Comparison of ENCODE assay signal across 17 cellular contexts in genomic region chr15:85810075-85810474, GRCh38.
"Had no signal": no experiment of that assay in that cellular context is flagged by ENCODE, and none has a peak within 500 bp of the region (broad histone marks: within the 10 kb centered on the region; RNA-seq: fewer than 3 reads in every experiment).

No MANE protein-coding gene starts in this region.

- H3K36me3 Mint-ChIP-seq: activated naive CD4-positive, alpha-beta T cell treated with anti-CD3 and anti-CD28 coated beads, Interleukin-2, amount 50 U/mL, for 72 hours; memory B cell had no signal

- H3K4me3 Mint-ChIP-seq: activated T-helper 1 cell treated with anti-CD3 and anti-CD28 coated beads, Interleukin-12 subunit alpha, Interleukin-12 subunit beta, Interleukin-2, Interleukin-4 antibody, amounts not matched to agents 30 ng/mL and 10 ng/mL and 1 ng/mL, durations not matched to agents 14 hours and 24 hours and 36 hours; memory B cell; T-helper 2 cell treated with Interferon-gamma antibody and Interleukin-4, amounts not matched to agents 5 μg/mL and 100 μg/mL, for 36 hours had no signal

- ATAC-seq: activated naive CD4-positive, alpha-beta T cell treated with anti-CD3 and anti-CD28 coated beads, Interleukin-2, amount 50 U/mL, for 72 hours; left ventricle myocardium superior had no signal

- H3K9me3 ChIP-seq: prostate gland, right atrium auricular region, tibial artery had no signal

- H3K4me1 ChIP-seq: prostate gland, right atrium auricular region, tibial artery had no signal

- H3K9me3 Mint-ChIP-seq: activated naive CD4-positive, alpha-beta T cell treated with anti-CD3 and anti-CD28 coated beads, Interleukin-2, amount 50 U/mL, for 72 hours; activated T-helper 1 cell treated with anti-CD3 and anti-CD28 coated beads, Interleukin-12 subunit alpha, Interleukin-12 subunit beta, Interleukin-2, Interleukin-4 antibody, amounts not matched to agents 30 ng/mL and 10 ng/mL and 1 ng/mL, durations not matched to agents 14 hours and 24 hours and 36 hours; memory B cell; T-helper 2 cell treated with Interferon-gamma antibody and Interleukin-4, amounts not matched to agents 5 μg/mL and 100 μg/mL, for 36 hours had no signal

- H3K27ac Mint-ChIP-seq: activated naive CD4-positive, alpha-beta T cell treated with anti-CD3 and anti-CD28 coated beads, Interleukin-2, amount 50 U/mL, for 72 hours; activated T-helper 1 cell treated with anti-CD3 and anti-CD28 coated beads, Interleukin-12 subunit alpha, Interleukin-12 subunit beta, Interleukin-2, Interleukin-4 antibody, amounts not matched to agents 30 ng/mL and 10 ng/mL and 1 ng/mL, durations not matched to agents 14 hours and 24 hours and 36 hours; memory B cell; T-helper 2 cell treated with Interferon-gamma antibody and Interleukin-4, amounts not matched to agents 5 μg/mL and 100 μg/mL, for 36 hours had no signal

- H3K4me3 ChIP-seq: prostate gland, right atrium auricular region, tibial artery had no signal

- H3K36me3 ChIP-seq: prostate gland, right atrium auricular region, tibial artery had no signal

- H3K4me1 Mint-ChIP-seq: memory B cell had no signal

- H3K27me3 ChIP-seq: right atrium auricular region, tibial artery had no signal

- H3K27ac ChIP-seq: prostate gland, right atrium auricular region, tibial artery had no signal

- DNase-seq: activated CD4-positive, alpha-beta T cell treated with anti-CD3 and anti-CD28 coated beads, Interleukin-2, amount 50 U/mL, for 4 hours; activated gamma-delta T cell treated with Interleukin-2 at 50 U/mL for 16 hours; amniotic stem cell; caudate nucleus; head of caudate nucleus; left ventricle myocardium superior; stimulated activated CD4-positive, alpha-beta T cell treated with anti-CD3 and anti-CD28 coated beads, Interleukin-12 subunit alpha, Interleukin-12 subunit beta, amount 100 ng/mL, for 4 hours; stimulated activated CD4-positive, alpha-beta T cell treated with anti-CD3 and anti-CD28 coated beads, Interleukin-1b, Interleukin-23, amount 100 ng/mL, for 48 hours; stimulated activated CD8-positive, alpha-beta memory T cell treated with anti-CD3 and anti-CD28 coated beads, Interleukin-4, amount 100 ng/mL, for 48 hours; stimulated activated naive CD4-positive, alpha-beta T cell; tibial artery had no signal
